ENCODE assay signal across 17 cellular contexts in the genomic region with DNA sequence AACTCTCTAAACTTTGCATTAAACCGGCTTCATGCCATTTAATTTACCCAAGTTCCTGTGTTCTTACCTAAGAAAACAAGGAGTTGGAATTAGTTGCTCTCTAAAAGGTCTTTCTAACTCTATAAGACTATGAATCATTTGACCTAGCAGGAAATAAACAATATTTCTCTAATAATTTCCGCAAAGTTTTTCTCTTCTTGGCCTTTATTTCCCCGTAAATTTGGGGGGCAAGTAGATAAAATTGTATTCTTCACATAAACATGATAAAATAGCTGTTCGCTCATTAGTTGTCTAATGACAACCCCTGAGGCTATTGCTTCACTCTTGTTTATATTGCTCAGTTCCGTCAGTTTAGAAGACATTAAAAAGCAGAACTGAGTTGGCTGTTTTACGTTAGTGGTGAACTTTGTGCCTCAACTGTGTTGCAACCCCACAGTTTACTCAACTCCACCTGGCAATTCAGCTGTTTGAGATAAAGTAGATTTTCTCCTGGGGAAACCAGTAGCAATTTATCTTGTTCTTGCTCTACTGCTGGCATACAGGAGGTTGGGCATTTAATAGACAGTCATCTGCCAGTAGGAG.
DNase-seq lines count a peak whose midpoint lies in the region; ATAC-seq, FAIRE-seq and TF ChIP-seq lines count a peak whose summit lies in the region.
"Had no signal": no experiment of that assay in that cellular context is flagged by ENCODE, and none has a peak within 500 bp of the region (broad histone marks: within the 10 kb centered on the region; RNA-seq: fewer than 3 reads in every experiment).

No MANE protein-coding gene starts in this region.

- no peak for TF ChIP-seq CTCF in pancreas (IDR thresholded peaks at IDR 0.05)

- peak overlapping the region in 2 of 4 donors; percentile 11 to 15 for H3K4me3 ChIP-seq in pancreas
- H3K4me3 ChIP-seq in CD8-positive, alpha-beta memory T cell (ENCODE audit: low read length) = no peak overlapping the region
- H3K4me3 ChIP-seq: neural progenitor cell had no signal

- intact Hi-C loops in pancreas (cut with DNase I) = loop anchor here in 1 of 3 donors (5.0 kb wide), 1 partner anchor 66 kb away; no protein-coding TSS in a partner anchor

- peak overlapping the region; percentile 79 to 94 (median 92) for H3K27ac ChIP-seq in pancreas
- H3K27ac ChIP-seq in CD8-positive, alpha-beta memory T cell (ENCODE audit: low read depth, low read length) = no peak overlapping the region
- H3K27ac ChIP-seq: neural progenitor cell had no signal

- no peaks in the 10 kb centered on the region for H3K27me3 ChIP-seq in pancreas
- H3K27me3 ChIP-seq in CD8-positive, alpha-beta memory T cell (ENCODE audit: insufficient read depth, low read length, poor library complexity, severe bottlenecking) = no peaks in the 10 kb centered on the region
- H3K27me3 ChIP-seq: neural progenitor cell had no signal

- CTCF ChIA-PET in CD8-positive, alpha-beta memory T cell (lab: Charles Lee) = no interaction called here

- DNase-seq in Caki2 (ENCODE audit: low read depth) (peak; percentile 81), NCI-H460 (ENCODE audit: extremely low read depth, low read depth) (peak; percentile 89), fibroblast of gingiva (ENCODE audit: low read depth) (peak; percentile 79), pancreas (peak in 3 of 6 donors; percentile 68 to 77 (median 72)), NCI-H2029 treated with DMSO at 0.1 percent for 48 hours (lab: John Stamatoyannopoulos, UW) (no peak), NCI-H774 (lab: John Stamatoyannopoulos, UW) (no peak)
- no peak for DNase-seq in CD8-positive, alpha-beta memory T cell
- DNase-seq: activated CD8-positive, alpha-beta T cell treated with anti-CD3 and anti-CD28 coated beads for 36 hours; immature natural killer cell; NCI-H2171; stimulated activated CD8-positive, alpha-beta memory T cell treated with anti-CD3 and anti-CD28 coated beads, Interleukin-4, amount 100 ng/mL, for 48 hours; T-helper 9 cell had no signal

- in situ Hi-C loops in Caki2 (cut with HindIII; ENCODE audit: low pct_unique_long_range_greater_than_20kb, low sequenced_read_pairs) = no loop called here

- no peaks in the 10 kb centered on the region for H3K27me3 Mint-ChIP-seq in CD8-positive, alpha-beta memory T cell
- H3K27me3 Mint-ChIP-seq: activated CD8-positive, alpha-beta T cell treated with anti-CD3 and anti-CD28 coated beads for 36 hours; activated naive CD4-positive, alpha-beta T cell treated with anti-CD3 and anti-CD28 coated beads, Interleukin-2, amount 50 U/mL, for 24 hours; IgD-negative memory B cell had no signal

- WGBS in pancreas, 2 donors = 10 to 11% methylated on average over 6 of the region's 6 CpGs

- H3K9me3 ChIP-seq in pancreas = no peaks in the 10 kb centered on the region
- no peaks in the 10 kb centered on the region for H3K9me3 ChIP-seq in CD8-positive, alpha-beta memory T cell (ENCODE audit: low read length)

- peaks cover 0 to 2% (median 0%) of the 10 kb centered on the region in 5 donors for H3K9me3 Mint-ChIP-seq in CD8-positive, alpha-beta memory T cell
- H3K9me3 Mint-ChIP-seq: IgD-negative memory B cell, immature natural killer cell had no signal

- peaks cover 2 to 14% (median 14%) of the 10 kb centered on the region in 3 donors for H3K4me1 Mint-ChIP-seq in CD8-positive, alpha-beta memory T cell
- H3K4me1 Mint-ChIP-seq: immature natural killer cell had no signal

- POLR2A ChIA-PET in CD8-positive, alpha-beta memory T cell (lab: Charles Lee) = no interaction called here

- peak; percentile 83 for FAIRE-seq in pancreas (lab: Jason Lieb, UNC)

- no peak overlapping the region for H3K4me3 Mint-ChIP-seq in CD8-positive, alpha-beta memory T cell
- H3K4me3 Mint-ChIP-seq: activated CD8-positive, alpha-beta T cell treated with anti-CD3 and anti-CD28 coated beads for 36 hours; activated naive CD4-positive, alpha-beta T cell treated with anti-CD3 and anti-CD28 coated beads, Interleukin-2, amount 50 U/mL, for 24 hours; IgD-negative memory B cell; immature natural killer cell; neural progenitor cell had no signal

- no peaks in the 10 kb centered on the region for H3K36me3 ChIP-seq in pancreas
- no peaks in the 10 kb centered on the region for H3K36me3 ChIP-seq in CD8-positive, alpha-beta memory T cell (ENCODE audit: insufficient read depth, low read length)
- H3K36me3 ChIP-seq: neural progenitor cell had no signal

- H3K36me3 Mint-ChIP-seq in CD8-positive, alpha-beta memory T cell = peaks cover 0 to 16% (median 5%) of the 10 kb centered on the region in 3 donors
- H3K36me3 Mint-ChIP-seq: IgD-negative memory B cell, neural progenitor cell had no signal

- ATAC-seq in pancreas (peak; percentile 83 to 88 (median 86)), HG03280 (IDR thresholded peaks at IDR 0.05; ENCODE audit: unreplicated experiment) (no peak)
- ATAC-seq: activated CD8-positive, alpha-beta T cell treated with anti-CD3 and anti-CD28 coated beads for 36 hours; HCT116 had no signal

- H3K4me1 ChIP-seq in pancreas = peaks cover 21 to 43% (median 38%) of the 10 kb centered on the region in 3 donors
- no peaks in the 10 kb centered on the region for H3K4me1 ChIP-seq in CD8-positive, alpha-beta memory T cell (ENCODE audit: insufficient read depth, low read length)

- H3K27ac Mint-ChIP-seq in CD8-positive, alpha-beta memory T cell = no peak overlapping the region
- H3K27ac Mint-ChIP-seq: activated CD8-positive, alpha-beta T cell treated with anti-CD3 and anti-CD28 coated beads for 36 hours; activated naive CD4-positive, alpha-beta T cell treated with anti-CD3 and anti-CD28 coated beads, Interleukin-2, amount 50 U/mL, for 24 hours; IgD-negative memory B cell; immature natural killer cell; neural progenitor cell had no signal

Comparison
In these comparisons a context has a peak if more than half of its experiments do, and no peak if none do; other contexts are left out.
1. DNase-seq: peak in Caki2 (single experiment), NCI-H460 (single experiment) and fibroblast of gingiva (single experiment); none in NCI-H2029 treated with DMSO at 0.1 percent for 48 hours (single experiment), CD8-positive, alpha-beta memory T cell (0 of 5) and NCI-H774 (single experiment).